Comparison of ENCODE assay signal across 13 cellular contexts in the genomic region with DNA sequence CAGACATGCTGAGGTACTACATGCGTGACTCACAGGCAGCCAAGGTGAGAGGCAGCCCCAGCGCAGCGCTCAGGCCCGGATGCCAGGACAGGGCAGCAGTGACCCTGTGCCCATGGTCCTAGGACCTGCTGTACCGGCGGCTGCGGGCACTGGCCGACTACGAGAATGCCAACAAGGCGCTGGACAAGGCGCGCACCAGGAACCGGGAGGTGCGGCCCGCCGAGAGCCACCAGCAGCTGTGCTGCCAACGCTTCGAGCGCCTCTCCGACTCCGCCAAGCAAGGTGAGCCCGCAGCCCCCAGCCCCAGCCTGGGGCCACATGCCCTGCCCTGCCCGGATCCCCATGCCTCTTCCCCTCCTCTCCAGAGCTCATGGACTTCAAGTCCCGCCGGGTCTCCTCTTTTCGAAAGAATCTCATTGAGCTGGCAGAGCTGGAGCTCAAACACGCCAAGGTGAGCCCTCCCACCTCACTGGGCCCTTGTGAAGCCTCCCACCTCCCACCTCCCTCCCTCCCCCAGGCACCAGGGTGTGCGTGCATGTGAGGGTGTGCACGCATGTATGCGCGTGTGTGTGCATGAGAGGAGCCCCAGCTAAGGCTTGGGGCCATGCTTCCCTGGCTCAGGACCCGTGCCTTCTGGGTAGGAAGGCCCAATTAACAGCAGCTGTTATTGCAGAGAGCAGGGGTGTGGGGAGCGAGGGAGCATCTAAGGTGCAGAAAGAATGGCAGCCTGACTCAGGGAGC.
DNase-seq lines count a peak whose midpoint lies in the region; ATAC-seq and TF ChIP-seq lines count a peak whose summit lies in the region.
"Had no signal": no experiment of that assay in that cellular context is flagged by ENCODE, and none has a peak within 500 bp of the region (broad histone marks: within the 10 kb centered on the region; RNA-seq: fewer than 3 reads in every experiment).

No MANE protein-coding gene starts in this region.

- ATAC-seq in HG03135 (IDR thresholded peaks at IDR 0.05; ENCODE audit: unreplicated experiment) (no peak), HG02973 (IDR thresholded peaks at IDR 0.05; ENCODE audit: unreplicated experiment) (no peak)

- H3K4me3 ChIP-seq in adipocyte (ENCODE audit: low read length) = no peak overlapping the region

- peak overlapping the region; percentile 25 for H3K9ac ChIP-seq in adipocyte (ENCODE audit: low read length)

- peaks cover 4% of the 10 kb centered on the region for H3K9me3 Mint-ChIP-seq in nephron progenitor cell
- H3K9me3 Mint-ChIP-seq: activated B cell treated with CpG ODN at 0.5 μM for 24 hours had no signal

- H3K4me1 ChIP-seq in adipocyte (ENCODE audit: control insufficient read depth, insufficient read depth, low read length) = peaks cover 18% of the 10 kb centered on the region

- no peaks in the 10 kb centered on the region for H3K27me3 ChIP-seq in adipocyte (replicated peaks; ENCODE audit: control insufficient read depth, insufficient read depth, low read length)

- peaks cover 10% of the 10 kb centered on the region for H3K27me3 Mint-ChIP-seq in nephron progenitor cell (ENCODE audit: low read depth, poor library complexity)
- H3K27me3 Mint-ChIP-seq: activated B cell treated with CpG ODN at 0.5 μM for 24 hours had no signal

- H3K27ac Mint-ChIP-seq in nephron progenitor cell = peak overlapping the region; percentile 68

- H3K4me1 Mint-ChIP-seq in nephron progenitor cell = peaks cover 39% of the 10 kb centered on the region

- H3K9me3 ChIP-seq in adipocyte (ENCODE audit: control insufficient read depth, low read length) = no peaks in the 10 kb centered on the region

- no peak for TF ChIP-seq CTCF in nephron progenitor cell (IDR thresholded peaks at IDR 0.05)

- DNase-seq in Ammon's horn (ENCODE audit: low spot score) = peak; percentile 1
- no peak for DNase-seq in adipocyte (ENCODE audit: low read depth)
- DNase-seq in nephron progenitor cell = no peak
- DNase-seq in T-helper 9 cell = no peak
- no peak for DNase-seq in T-helper 1 cell
- DNase-seq: activated B cell treated with CpG ODN at 0.5 μM for 24 hours; hippocampal formation; NCI-H1694 treated with DMSO at 0.1 percent for 48 hours; retina; stimulated activated CD4-positive, alpha-beta T cell treated with anti-CD3 and anti-CD28 coated beads, Interleukin-4, amount 100 ng/mL, for 4 hours had no signal

- H3K36me3 ChIP-seq in adipocyte (ENCODE audit: control insufficient read depth, insufficient read depth, low read length, severe bottlenecking) = peaks cover 51% of the 10 kb centered on the region

- no peak overlapping the region for H3K4me3 Mint-ChIP-seq in nephron progenitor cell
- H3K4me3 Mint-ChIP-seq: activated B cell treated with CpG ODN at 0.5 μM for 24 hours had no signal

- TF ChIP-seq POLR2A in GM19193 (IDR thresholded peaks at IDR 0.05; ENCODE audit: extremely low read depth, insufficient read depth, insufficient read length) = peak; percentile 58

- peaks cover 51% of the 10 kb centered on the region for H3K36me3 Mint-ChIP-seq in nephron progenitor cell (ENCODE audit: low read depth)
